15 cellular contexts compared by ENCODE assay signal in the genomic region with DNA sequence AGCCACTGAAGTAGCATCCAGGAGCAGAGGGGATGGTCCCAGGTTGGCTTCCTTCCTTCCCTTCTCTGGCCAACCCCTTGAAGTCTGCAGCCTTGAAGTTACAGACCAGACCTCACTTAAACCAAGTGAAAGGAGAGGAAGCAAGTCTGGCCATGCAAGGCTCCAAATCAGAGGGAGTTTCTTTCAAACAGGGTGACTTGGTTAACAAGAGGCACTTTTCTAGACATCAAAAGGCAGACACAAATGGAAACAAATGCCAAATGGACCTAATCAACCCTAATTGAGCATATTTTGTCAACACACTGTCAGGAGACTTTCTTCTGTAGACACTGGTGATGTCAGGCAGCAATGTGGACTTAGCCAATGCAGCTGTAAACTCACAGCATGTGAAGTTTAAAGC.
"Had no signal": no experiment of that assay in that cellular context is flagged by ENCODE, and none has a peak within 500 bp of the region (broad histone marks: within the 10 kb centered on the region; RNA-seq: fewer than 3 reads in every experiment).

No MANE protein-coding gene starts in this region.

- DNase-seq: activated CD4-positive, alpha-beta T cell treated with anti-CD3 and anti-CD28 coated beads, Interleukin-2, amount 50 U/mL, for 1 hour; activated CD8-positive, alpha-beta memory T cell treated with anti-CD3 and anti-CD28 coated beads for 24 hours; activated naive CD8-positive, alpha-beta T cell treated with anti-CD3 and anti-CD28 coated beads for 36 hours; amygdala; effector CD8-positive, alpha-beta T cell; foreskin melanocyte; midbrain; stimulated activated CD4-positive, alpha-beta T cell treated with anti-CD3 and anti-CD28 coated beads, Interleukin-12 subunit alpha, Interleukin-12 subunit beta, amount 100 ng/mL, for 4 hours; stimulated activated CD4-positive, alpha-beta T cell treated with anti-CD3 and anti-CD28 coated beads, Interleukin-2, amount 100 ng/mL, for 24 hours; stomach; testis; upper lobe of right lung had no signal

- H3K9me3 Mint-ChIP-seq: activated naive CD8-positive, alpha-beta T cell treated with anti-CD3 and anti-CD28 coated beads for 36 hours; T-helper 2 cell treated with Interferon-gamma antibody and Interleukin-4, amounts not matched to agents 5 μg/mL and 100 μg/mL, for 36 hours had no signal

- H3K27ac Mint-ChIP-seq: activated naive CD8-positive, alpha-beta T cell treated with anti-CD3 and anti-CD28 coated beads for 36 hours; T-helper 2 cell treated with Interferon-gamma antibody and Interleukin-4, amounts not matched to agents 5 μg/mL and 100 μg/mL, for 36 hours had no signal

- H3K27me3 ChIP-seq: brain microvascular endothelial cell, stomach, testis, upper lobe of right lung had no signal

- H3K4me3 ChIP-seq: stomach, testis, upper lobe of right lung had no signal

- H3K36me3 Mint-ChIP-seq: activated naive CD8-positive, alpha-beta T cell treated with anti-CD3 and anti-CD28 coated beads for 36 hours had no signal

- H3K4me1 Mint-ChIP-seq: activated naive CD8-positive, alpha-beta T cell treated with anti-CD3 and anti-CD28 coated beads for 36 hours had no signal

- H3K4me3 Mint-ChIP-seq: activated naive CD8-positive, alpha-beta T cell treated with anti-CD3 and anti-CD28 coated beads for 36 hours; T-helper 2 cell treated with Interferon-gamma antibody and Interleukin-4, amounts not matched to agents 5 μg/mL and 100 μg/mL, for 36 hours had no signal

- H3K79me2 ChIP-seq: parathyroid adenoma had no signal

- H3K4me1 ChIP-seq: parathyroid adenoma, stomach, upper lobe of right lung had no signal

- H3K9ac ChIP-seq: parathyroid adenoma had no signal

- H3K27me3 Mint-ChIP-seq: activated naive CD8-positive, alpha-beta T cell treated with anti-CD3 and anti-CD28 coated beads for 36 hours had no signal

- H2AFZ ChIP-seq: parathyroid adenoma had no signal

- H3K27ac ChIP-seq: brain microvascular endothelial cell, parathyroid adenoma, stomach, testis, upper lobe of right lung had no signal

- H3K36me3 ChIP-seq: brain microvascular endothelial cell, stomach, upper lobe of right lung had no signal

- H3K9me3 ChIP-seq: stomach, testis, upper lobe of right lung had no signal
